ENCODE assay signal across 16 cellular contexts in the genomic region with DNA sequence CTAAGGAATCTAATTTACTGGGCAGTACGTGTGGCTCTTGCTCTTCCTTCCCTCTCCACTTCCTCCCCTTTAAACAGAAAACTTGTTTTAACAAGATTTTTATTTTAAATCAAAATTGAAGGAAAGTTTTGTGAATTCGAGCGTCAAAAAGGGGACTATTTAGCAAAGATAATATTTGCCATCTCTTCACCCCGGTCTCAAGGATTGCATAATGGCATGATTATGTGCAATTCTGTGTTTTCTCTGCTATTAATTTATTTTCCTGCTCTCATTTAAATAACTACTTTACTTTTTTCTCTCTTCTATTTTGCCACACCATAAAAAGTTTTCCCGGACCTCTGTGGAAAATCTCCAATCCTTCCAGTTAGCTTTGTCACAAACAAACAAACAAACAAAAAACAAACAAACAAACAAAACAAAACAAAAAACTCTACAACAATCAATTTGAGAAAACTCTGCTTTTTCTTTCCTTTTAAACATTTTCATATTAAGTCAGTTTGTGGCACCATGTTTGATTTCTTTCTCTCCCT. TPM values are rescaled to one million over a fixed set of nuclear protein-coding genes. Genes with fewer than 3 reads are reported as not detected.
DNase-seq lines count a peak whose midpoint lies in the region; ATAC-seq, FAIRE-seq and TF ChIP-seq lines count a peak whose summit lies in the region.
"Had no signal": no experiment of that assay in that cellular context is flagged by ENCODE, and none has a peak within 500 bp of the region (broad histone marks: within the 10 kb centered on the region; RNA-seq: fewer than 3 reads in every experiment).

No MANE protein-coding gene starts in this region.

- peak overlapping the region; percentile 1 to 94 (median 86) for H3K27ac Mint-ChIP-seq in IgD-negative memory B cell
- no peak overlapping the region for H3K27ac Mint-ChIP-seq in neural progenitor cell
- H3K27ac Mint-ChIP-seq: CD4-positive, CD25-positive, alpha-beta regulatory T cell had no signal

- TF ChIP-seq POLR2A in H1 (IDR thresholded peaks at IDR 0.05; ENCODE audit: control extremely low read depth in 1 of 2, low read depth in 2 of 2, low read length in 2 of 2), result no peak

- H3K14ac ChIP-seq in H1 (ENCODE audit: insufficient read length), result no peak overlapping the region

- H2AFZ ChIP-seq in SK-N-SH (ENCODE audit: low read depth) (no peak overlapping the region), H1 (ENCODE audit: low read length) (no peak overlapping the region), neural progenitor cell (replicated peaks) (no peak overlapping the region)

- no peaks in the 10 kb centered on the region for H3K9me3 ChIP-seq in SK-N-SH
- no peaks in the 10 kb centered on the region for H3K9me3 ChIP-seq in H1 (ENCODE audit: insufficient read depth in 2 of 2, low read depth in 1 of 2, low read length in 1 of 2)
- no peaks in the 10 kb centered on the region for H3K9me3 ChIP-seq in neural progenitor cell (ENCODE audit: low read depth)

- H3K4me2 ChIP-seq in SK-N-SH (no peak overlapping the region), H1 (ENCODE audit: insufficient read depth in 1 of 2, low read depth in 2 of 2, low read length in 2 of 2) (peak overlapping the region; percentile 20 to 38; a peak in 2 of 4 replicates), neural progenitor cell (peak overlapping the region; percentile 98)
- H3K4me2 ChIP-seq: BLaER1 treated with 17β-estradiol and CSF1 and Interleukin-3, amounts not matched to agents 10 nM and 100 nM had no signal

- H3K27ac ChIP-seq in SK-N-SH (ENCODE audit: low read depth in 2 of 2, low read length in 1 of 2) (no peak overlapping the region), H1 (ENCODE audit: low read depth, low read length) (no peak overlapping the region), neural progenitor cell (no peak overlapping the region)
- H3K27ac ChIP-seq: 22Rv1; BLaER1 treated with 17β-estradiol and CSF1 and Interleukin-3, amounts not matched to agents 10 nM and 100 nM; HL-60 had no signal

- H2BK5ac ChIP-seq in H1 (ENCODE audit: low read depth, low read length), result no peak overlapping the region

- CTCF ChIA-PET in SK-N-SH (lab: Yijun Ruan, JAX), result interaction anchor here (0.8 kb wide), 1 partner anchor 90 kb away, joined by 3 read pairs; no protein-coding TSS in a partner anchor
- CTCF ChIA-PET in H1 (lab: Charles Lee; ENCODE audit: partially characterized antibody), result interaction anchor here (0.5 to 11.4 kb wide), 7 partner anchors 14 to 556 kb away, joined by 3 to 88 read pairs (median 36); no protein-coding TSS in a partner anchor

- H3K79me2 ChIP-seq in SK-N-SH (ENCODE audit: insufficient read depth), result no peaks in the 10 kb centered on the region
- H3K79me2 ChIP-seq in H1 (ENCODE audit: control insufficient read depth in 1 of 2, insufficient read depth in 2 of 2, low read length in 2 of 2), result no peaks in the 10 kb centered on the region
- H3K79me2 ChIP-seq in neural progenitor cell (ENCODE audit: low read depth), result no peaks in the 10 kb centered on the region

- no peak overlapping the region for H2BK12ac ChIP-seq in H1 (ENCODE audit: low read depth, low read length)

- H2BK15ac ChIP-seq in H1 (ENCODE audit: low read length), result no peak overlapping the region

- TF ChIP-seq EP300 in SK-N-SH (IDR thresholded peaks at IDR 0.05; ENCODE audit: borderline replicate concordance in 1 of 2, low read depth in 1 of 2, low read length in 1 of 2) (no peak), H1 (IDR thresholded peaks at IDR 0.05; ENCODE audit: borderline replicate concordance in 1 of 2, low read depth in 2 of 2, low read length in 2 of 2) (no peak)

- H3F3A ChIP-seq in SK-N-SH (replicated peaks; ENCODE audit: insufficient read depth) (no peaks in the 10 kb centered on the region), neural progenitor cell (ENCODE audit: low read depth) (peaks cover 92% of the 10 kb centered on the region)

- H3K27me3 ChIP-seq in SK-N-SH (ENCODE audit: insufficient read depth), result peaks cover 100% of the 10 kb centered on the region
- peaks cover 63 to 99% (median 93%) of the 10 kb centered on the region in 4 experiments for H3K27me3 ChIP-seq in H1 (replicated peaks in 1 of 4; ENCODE audit: control insufficient read depth in 3 of 4, extremely low read depth in 1 of 4, insufficient read depth in 3 of 4, low read length in 3 of 4)
- H3K27me3 ChIP-seq in neural progenitor cell, result peaks cover 100% of the 10 kb centered on the region

- peaks cover 12% of the 10 kb centered on the region; the same call in 1 of the 2 replicates for H3K23me2 ChIP-seq in H1 (ENCODE audit: low read depth, low read length)

- H2BK120ac ChIP-seq in H1 (replicated peaks; ENCODE audit: low read depth, low read length), result no peak overlapping the region

- TF ChIP-seq RAD21 in SK-N-SH (IDR thresholded peaks at IDR 0.05; ENCODE audit: low read length) (no peak), H1 (IDR thresholded peaks at IDR 0.05 in 1 of 2, conservative IDR thresholded peaks at IDR 0.05 in 1 of 2; ENCODE audit: low read depth in 2 of 2, low read length in 2 of 2) (no peak)

- no peak overlapping the region for H3K4me3 ChIP-seq in SK-N-SH (ENCODE audit: low read depth in 2 of 2, low read length in 1 of 2)
- peak overlapping the region in 1 of 4 experiments; percentile 62; a peak in 1 of 8 replicates for H3K4me3 ChIP-seq in H1 (ENCODE audit: extremely low read depth in 1 of 4, insufficient read depth in 2 of 4, low read depth in 3 of 4, low read length in 4 of 4)
- H3K4me3 ChIP-seq in neural progenitor cell, result no peak overlapping the region
- H3K4me3 ChIP-seq: BLaER1 treated with 17β-estradiol and CSF1 and Interleukin-3, amounts not matched to agents 10 nM and 100 nM had no signal

- WGBS in SK-N-SH (ENCODE audit: low lambda C conversion rate), result 10% methylated on average over 5 of the region's 5 CpGs
- 3% methylated on average over 5 of the region's 5 CpGs; no CpG with 5 or more reads in 1 of the 2 experiments for WGBS in H1 (ENCODE audit: extremely low coverage in 1 of 2, insufficient coverage in 1 of 2, insufficient read length in 1 of 2, insufficient replicate concordance in 2 of 2, low coverage in 1 of 2, low lambda C conversion rate in 2 of 2, missing lambda C conversion rate in 1 of 2), 2 experiments

- ATAC-seq in SK-N-SH treated with all-trans-retinoic acid at 6 μM for 48 hours, result no peak

- peaks cover under 1 to 4% (median 3%) of the 10 kb centered on the region in 3 donors for H3K4me1 Mint-ChIP-seq in IgD-negative memory B cell
- H3K4me1 Mint-ChIP-seq in neural progenitor cell, result peaks cover 43% of the 10 kb centered on the region

- H3K4me3 Mint-ChIP-seq in IgD-negative memory B cell (peak overlapping the region in 2 of 4 donors; percentile 3 to 5), neural progenitor cell (no peak overlapping the region)
- H3K4me3 Mint-ChIP-seq: CD4-positive, CD25-positive, alpha-beta regulatory T cell had no signal

- no peak overlapping the region for H2BK20ac ChIP-seq in H1 (ENCODE audit: low read length)

- peaks cover 64% of the 10 kb centered on the region for H3K27me3 Mint-ChIP-seq in IgD-negative memory B cell
- H3K27me3 Mint-ChIP-seq in neural progenitor cell (ENCODE audit: insufficient read depth, low read depth), result peaks cover 92% of the 10 kb centered on the region

- H3K23ac ChIP-seq in H1 (ENCODE audit: insufficient read length), result no peak overlapping the region

- POLR2A ChIA-PET in SK-N-SH (lab: Yijun Ruan, JAX) (no interaction called here), H1 (lab: Charles Lee; ENCODE audit: partially characterized antibody) (interaction anchor here (1.4 to 3.6 kb wide), 3 partner anchors 12 to 23 kb away, joined by 3 to 11 read pairs (median 6); partner anchors contain the start of gene PAX6)

- no peak for FAIRE-seq in H1 (lab: Jason Lieb, UNC)

- no peak overlapping the region for H2AK5ac ChIP-seq in H1 (ENCODE audit: low read depth, low read length)

- H3K36me3 ChIP-seq in SK-N-SH (replicated peaks in 1 of 2; ENCODE audit: control insufficient read depth in 1 of 2, insufficient read depth in 2 of 2, low read length in 1 of 2) (no peaks in the 10 kb centered on the region), H1 (ENCODE audit: control insufficient read depth in 2 of 4, insufficient read depth in 4 of 4, low read length in 3 of 4) (no peaks in the 10 kb centered on the region), neural progenitor cell (no peaks in the 10 kb centered on the region)
- H3K36me3 ChIP-seq: BLaER1 treated with 17β-estradiol and CSF1 and Interleukin-3, amounts not matched to agents 10 nM and 100 nM had no signal

- H4K20me1 ChIP-seq in SK-N-SH (ENCODE audit: insufficient read depth) (0 out of 2 replicates have a peak, but pooled peaks cover 4% of the 10 kb centered on the region), H1 (replicated peaks in 1 of 2; ENCODE audit: control insufficient read depth in 1 of 2, insufficient read depth in 2 of 2, low read length in 2 of 2) (peaks cover 0 to 12% of the 10 kb centered on the region in 2 experiments), neural progenitor cell (ENCODE audit: low read depth) (peaks cover 46% of the 10 kb centered on the region)

- no peak overlapping the region for H4K8ac ChIP-seq in H1 (ENCODE audit: extremely low read depth, insufficient read depth, low read length)

- no peak overlapping the region for H4K91ac ChIP-seq in H1 (replicated peaks; ENCODE audit: insufficient read length, low read length)

- H3K4ac ChIP-seq in H1 (replicated peaks; ENCODE audit: insufficient read length, low read depth, low read length), result no peak overlapping the region

- no peaks in the 10 kb centered on the region for H3K9me2 ChIP-seq in SK-N-SH

- TF ChIP-seq CTCF in SK-N-SH (IDR thresholded peaks at IDR 0.05), result no peak
- TF ChIP-seq CTCF in H1 (IDR thresholded peaks at IDR 0.05; ENCODE audit: control extremely low read depth in 1 of 3, insufficient read depth in 1 of 3, low read depth in 1 of 3, low read length in 3 of 3), result no peak
- TF ChIP-seq CTCF in neural progenitor cell (IDR thresholded peaks at IDR 0.05), result no peak

- H3K9me3 Mint-ChIP-seq in IgD-negative memory B cell (peaks cover 0 to 1% (median 0%) of the 10 kb centered on the region in 3 donors), neural progenitor cell (peaks cover under 1% of the 10 kb centered on the region)

- H3K56ac ChIP-seq in H1 (replicated peaks; ENCODE audit: insufficient read length, low read depth, low read length), result no peak overlapping the region

- H3K79me1 ChIP-seq in H1 (ENCODE audit: low read depth, low read length), result no peaks in the 10 kb centered on the region

- no peak overlapping the region for H4K5ac ChIP-seq in H1 (ENCODE audit: insufficient read length, low read depth, low read length)

- no peak overlapping the region for H3K9ac ChIP-seq in SK-N-SH
- no peak overlapping the region for H3K9ac ChIP-seq in H1 (replicated peaks in 1 of 4; ENCODE audit: extremely low read depth in 1 of 4, low read depth in 3 of 4, low read length in 3 of 4)
- H3K9ac ChIP-seq in neural progenitor cell, result no peak overlapping the region
- H3K9ac ChIP-seq: BLaER1 treated with 17β-estradiol and CSF1 and Interleukin-3, amounts not matched to agents 10 nM and 100 nM had no signal

- H3K4me1 ChIP-seq in SK-N-SH (ENCODE audit: control insufficient read depth in 1 of 2, insufficient read depth in 2 of 2, low read depth in 1 of 2, low read length in 1 of 2), result peaks cover 0 to 10% of the 10 kb centered on the region in 2 experiments; a peak in 2 of 4 replicates
- peaks cover 16 to 73% (median 45%) of the 10 kb centered on the region in 4 experiments for H3K4me1 ChIP-seq in H1 (replicated peaks in 1 of 4; ENCODE audit: control insufficient read depth in 3 of 4, insufficient read depth in 4 of 4, low read length in 3 of 4)
- H3K4me1 ChIP-seq in neural progenitor cell, result peaks cover 84% of the 10 kb centered on the region
- H3K4me1 ChIP-seq: BLaER1 treated with 17β-estradiol and CSF1 and Interleukin-3, amounts not matched to agents 10 nM and 100 nM had no signal

- no peak overlapping the region for H3K18ac ChIP-seq in H1 (ENCODE audit: extremely low read depth, low read length)

- DNase-seq in SK-N-SH (no peak), H1 (ENCODE audit: low read depth in 1 of 2, low spot score in 2 of 2) (no peak), neural progenitor cell (ENCODE audit: low spot score) (no peak), islet precursor cell (no peak), 8988T (no peak), DMS 273 treated with DMSO at 0.1 percent for 48 hours (lab: John Stamatoyannopoulos, UW) (no peak)
- DNase-seq: AML-193; Calu3; CD4-positive, CD25-positive, alpha-beta regulatory T cell; DMS79; HCEC 1CT had no signal

- H3K36me3 Mint-ChIP-seq in IgD-negative memory B cell (no peaks in the 10 kb centered on the region), neural progenitor cell (peaks cover under 1% of the 10 kb centered on the region)
- H3K36me3 Mint-ChIP-seq: CD4-positive, CD25-positive, alpha-beta regulatory T cell had no signal

RNA-seq across cellular contexts. Expression of gene PAX6, which starts 10.2 kb away (rescaled TPM):
- polyA plus RNA-seq in SK-N-SH (2012; rRNA removed), result not detected in 2 replicates
- not detected in 2 replicates for polyA plus RNA-seq in SK-N-SH (2012; cell fraction: cytosol; rRNA removed)
- not detected in 2 replicates for polyA plus RNA-seq in SK-N-SH (2012; cell fraction: nucleus; rRNA removed)
- polyA plus RNA-seq in IgD-negative memory B cell, result not detected
- total RNA-seq in H1 (2021; fragmentation: NEBNext Ultra II Directional; extraction: Animal tissue kit (Norgen Biotek cat#: 25700)), result 0.21 and 0.30 TPM in 2 replicates
- polyA plus RNA-seq in H1 (2011; rRNA removed), result 0.65 and 1.1 TPM in 2 replicates
- polyA plus RNA-seq in H1 (2011; cell fraction: cytosol; rRNA removed), result 0.53 TPM
- polyA plus RNA-seq in H1 (2011; cell fraction: nucleus; rRNA removed), result 1.0 TPM
- polyA plus RNA-seq in H1 (2012, experiment 1 of 2), result 0.41 to 1.1 TPM (median 0.57 TPM) in 4 replicates
- polyA plus RNA-seq in H1 (2012, experiment 2 of 2), result 0.16 TPM
- polyA plus RNA-seq in H1 (2013, experiment 1 of 2), result 0.16 TPM
- 0.22 TPM for polyA plus RNA-seq in H1 (2013, experiment 2 of 2)
- 0.76 and 0.82 TPM in 2 replicates for polyA minus RNA-seq in H1 (2011; rRNA and poly(A)+ RNA removed)
- 0.88 TPM for polyA minus RNA-seq in H1 (2011; cell fraction: cytosol; rRNA and poly(A)+ RNA removed)
- 2.6 TPM for polyA minus RNA-seq in H1 (2011; cell fraction: nucleus; rRNA and poly(A)+ RNA removed)
- total RNA-seq in neural progenitor cell (ENCODE audit: low replicate concordance), result 190 and 215 TPM in 2 replicates
- total RNA-seq: CD4-positive, CD25-positive, alpha-beta regulatory T cell had no signal
- polyA plus RNA-seq: CD4-positive, CD25-positive, alpha-beta regulatory T cell had no signal
